Comparison of ENCODE assay signal across 32 cellular contexts in genomic region chr7:152073352-152073751, GRCh38.
"Had no signal": no experiment of that assay in that cellular context is flagged by ENCODE, and none has a peak within 500 bp of the region (broad histone marks: within the 10 kb centered on the region; RNA-seq: fewer than 3 reads in every experiment).

No MANE protein-coding gene starts in this region.

- H3K9me3 ChIP-seq: body of pancreas, breast epithelium, colonic mucosa had no signal

- H3K4me3 ChIP-seq: body of pancreas, breast epithelium, cardiac muscle cell, colonic mucosa had no signal

- DNase-seq: activated CD4-positive, alpha-beta memory T cell treated with anti-CD3 and anti-CD28 coated beads for 36 hours; activated CD4-positive, alpha-beta T cell treated with anti-CD3 and anti-CD28 coated beads for 36 hours; activated CD4-positive, alpha-beta T cell treated with anti-CD3 and anti-CD28 coated beads, Interleukin-2, amount 10 ng/mL, durations not matched to agents 24 days and 14 days; activated CD4-positive, CD25-positive, alpha-beta regulatory T cell; activated CD4-positive, CD25-positive, alpha-beta regulatory T cell treated with anti-CD3 and anti-CD28 coated beads, Interleukin-2, amount 50 U/mL, for 72 hours; activated CD8-positive, alpha-beta memory T cell treated with anti-CD3 and anti-CD28 coated beads, Interleukin-2, amount 10 ng/mL, durations not matched to agents 7 days and 5 days; activated CD8-positive, alpha-beta memory T cell treated with anti-CD3 and anti-CD28 coated beads, Interleukin-2, amount 50 U/mL, for 4 hours; activated CD8-positive, alpha-beta T cell treated with anti-CD3 and anti-CD28 coated beads, Interleukin-2, amount 10 ng/mL, durations not matched to agents 7 days and 5 days; activated gamma-delta T cell treated with Interleukin-2 at 50 U/mL for 16 hours; activated naive CD4-positive, alpha-beta T cell treated with anti-CD3 and anti-CD28 coated beads, Interleukin-2, amount 50 U/mL, for 16 hours; activated naive CD4-positive, alpha-beta T cell treated with Interleukin-2 at 50 U/mL for 16 hours; activated T-cell treated with anti-CD3 and anti-CD28 coated beads, Interleukin-2, amount 50 U/mL, for 1 hour; activated T-cell treated with anti-CD3 and anti-CD28 coated beads, Interleukin-2, amount 50 U/mL, for 48 hours; amniotic stem cell; anterior cingulate cortex; body of pancreas; central memory CD4-positive, alpha-beta T cell; cerebellar nuclear complex; colonic mucosa; effector CD8-positive, alpha-beta T cell; foreskin fibroblast; head of caudate nucleus; T-cell; T-helper 17 cell; T1000; WERI-Rb-1 had no signal

- ATAC-seq: activated CD4-positive, alpha-beta T cell treated with anti-CD3 and anti-CD28 coated beads for 36 hours; activated CD8-positive, alpha-beta memory T cell treated with anti-CD3 and anti-CD28 coated beads, Interleukin-2, amount 10 ng/mL, durations not matched to agents 7 days and 5 days; activated CD8-positive, alpha-beta T cell treated with anti-CD3 and anti-CD28 coated beads, Interleukin-2, amount 10 ng/mL, durations not matched to agents 7 days and 5 days; body of pancreas; esophagus mucosa; T-cell; T-helper 17 cell had no signal

- H3K4me1 ChIP-seq: breast epithelium, colonic mucosa had no signal

- H3K27me3 Mint-ChIP-seq: activated CD4-positive, alpha-beta memory T cell treated with anti-CD3 and anti-CD28 coated beads for 36 hours; activated CD4-positive, alpha-beta T cell treated with anti-CD3 and anti-CD28 coated beads for 36 hours; activated CD4-positive, alpha-beta T cell treated with anti-CD3 and anti-CD28 coated beads, Interleukin-2, amount 10 ng/mL, durations not matched to agents 24 days and 14 days; activated CD8-positive, alpha-beta memory T cell treated with anti-CD3 and anti-CD28 coated beads, Interleukin-2, amount 10 ng/mL, durations not matched to agents 7 days and 5 days; activated naive CD8-positive, alpha-beta T cell; T-cell; T-helper 17 cell had no signal

- H3K27me3 ChIP-seq: body of pancreas, breast epithelium, cardiac muscle cell, colonic mucosa had no signal

- H3K27ac Mint-ChIP-seq: activated CD4-positive, alpha-beta memory T cell treated with anti-CD3 and anti-CD28 coated beads for 36 hours; activated CD4-positive, alpha-beta T cell treated with anti-CD3 and anti-CD28 coated beads for 36 hours; activated CD4-positive, alpha-beta T cell treated with anti-CD3 and anti-CD28 coated beads, Interleukin-2, amount 10 ng/mL, durations not matched to agents 24 days and 14 days; activated CD8-positive, alpha-beta memory T cell treated with anti-CD3 and anti-CD28 coated beads, Interleukin-2, amount 10 ng/mL, durations not matched to agents 7 days and 5 days; activated CD8-positive, alpha-beta T cell treated with anti-CD3 and anti-CD28 coated beads, Interleukin-2, amount 10 ng/mL, durations not matched to agents 7 days and 5 days; activated naive CD8-positive, alpha-beta T cell; activated T-helper 1 cell treated with anti-CD3 and anti-CD28 coated beads, Interleukin-12 subunit alpha, Interleukin-12 subunit beta, Interleukin-2, Interleukin-4 antibody, amounts not matched to agents 30 ng/mL and 10 ng/mL and 1 ng/mL, durations not matched to agents 14 hours and 24 hours and 36 hours; T-cell; T-helper 2 cell treated with Interferon-gamma antibody and Interleukin-4, amounts not matched to agents 5 μg/mL and 100 μg/mL, for 36 hours had no signal

- H3K27ac ChIP-seq: body of pancreas, breast epithelium, cardiac muscle cell, colonic mucosa had no signal

- H3K36me3 ChIP-seq: breast epithelium, cardiac muscle cell, colonic mucosa, WERI-Rb-1 had no signal

- H3K4me3 Mint-ChIP-seq: activated CD4-positive, alpha-beta memory T cell treated with anti-CD3 and anti-CD28 coated beads for 36 hours; activated CD4-positive, alpha-beta T cell treated with anti-CD3 and anti-CD28 coated beads for 36 hours; activated CD4-positive, alpha-beta T cell treated with anti-CD3 and anti-CD28 coated beads, Interleukin-2, amount 10 ng/mL, durations not matched to agents 24 days and 14 days; activated CD8-positive, alpha-beta memory T cell treated with anti-CD3 and anti-CD28 coated beads, Interleukin-2, amount 10 ng/mL, durations not matched to agents 7 days and 5 days; activated CD8-positive, alpha-beta T cell treated with anti-CD3 and anti-CD28 coated beads, Interleukin-2, amount 10 ng/mL, durations not matched to agents 7 days and 5 days; activated naive CD8-positive, alpha-beta T cell; activated T-helper 1 cell treated with anti-CD3 and anti-CD28 coated beads, Interleukin-12 subunit alpha, Interleukin-12 subunit beta, Interleukin-2, Interleukin-4 antibody, amounts not matched to agents 30 ng/mL and 10 ng/mL and 1 ng/mL, durations not matched to agents 14 hours and 24 hours and 36 hours; T-cell; T-helper 17 cell; T-helper 2 cell treated with Interferon-gamma antibody and Interleukin-4, amounts not matched to agents 5 μg/mL and 100 μg/mL, for 36 hours had no signal
